ENCODE assay signal across 9 cellular contexts in the genomic region with DNA sequence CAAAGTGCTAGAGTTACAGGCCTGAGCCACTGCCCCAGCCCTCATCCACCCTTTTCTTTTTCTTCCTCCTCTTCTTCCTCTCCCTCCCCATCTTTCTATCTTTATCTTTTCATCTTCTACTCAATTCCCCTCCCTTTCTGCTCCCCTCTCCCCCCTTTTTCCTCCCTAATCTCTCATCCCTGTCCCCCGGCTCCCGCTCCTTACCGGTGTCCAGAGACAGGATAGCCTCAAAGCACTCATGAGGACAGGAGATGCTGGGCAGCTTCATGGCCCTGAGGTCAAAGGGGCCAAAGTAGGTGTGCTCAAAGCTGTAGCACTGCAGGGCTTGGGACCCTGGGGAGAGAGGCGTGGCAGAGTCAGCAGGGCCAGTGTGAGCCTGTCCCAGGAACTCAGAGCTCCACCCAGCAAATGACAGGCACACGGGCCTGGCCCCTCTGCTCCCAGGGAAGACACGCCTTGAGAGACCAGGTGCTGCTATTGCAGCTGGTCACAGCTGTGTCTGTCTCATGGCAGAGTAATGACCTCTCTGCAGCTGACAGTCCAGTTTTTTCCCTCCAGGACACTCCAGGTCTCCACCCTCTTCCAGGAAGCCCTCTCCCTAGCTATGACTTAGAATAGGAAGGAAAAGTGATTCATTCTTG. TPM values are rescaled to one million over a fixed set of nuclear protein-coding genes. Genes with fewer than 3 reads are reported as not detected.
DNase-seq lines count a peak whose midpoint lies in the region; ATAC-seq and TF ChIP-seq lines count a peak whose summit lies in the region.
"Had no signal": no experiment of that assay in that cellular context is flagged by ENCODE, and none has a peak within 500 bp of the region (broad histone marks: within the 10 kb centered on the region; RNA-seq: fewer than 3 reads in every experiment).

No MANE protein-coding gene starts in this region.

- no peaks in the 10 kb centered on the region for H3K79me1 ChIP-seq in H9 (ENCODE audit: insufficient read depth, low read depth, low read length, poor library complexity, severe bottlenecking)

- H2BK12ac ChIP-seq in H9 (ENCODE audit: insufficient read length, low read depth, low read length) = no peak overlapping the region

- H3K9me3 ChIP-seq in H9 (ENCODE audit: control insufficient read depth, low read depth, low read length) = no peaks in the 10 kb centered on the region
- H3K9me3 ChIP-seq in sigmoid colon = peaks cover 0 to 1% (median 0%) of the 10 kb centered on the region in 4 donors

- DNase-seq in A172 (ENCODE audit: low spot score) (peak; percentile 57), H9 (peak; percentile 76), kidney tubule cell (ENCODE audit: low spot score) (peak; percentile 13), NCI-H128 (lab: John Stamatoyannopoulos, UW; ENCODE audit: unreplicated experiment) (no peak), sigmoid colon (no peak), NCI-H1105 treated with DMSO at 0.1 percent for 48 hours (lab: John Stamatoyannopoulos, UW) (no peak), NCI-H2081 treated with DMSO at 0.1 percent for 48 hours (lab: John Stamatoyannopoulos, UW) (no peak)
- no peak for DNase-seq in activated naive CD8-positive, alpha-beta T cell treated with anti-CD3 and anti-CD28 coated beads, Interleukin-2, amount 50 U/mL, for 24 hours
- DNase-seq: NCI-H1048 had no signal

- ATAC-seq in activated naive CD8-positive, alpha-beta T cell treated with anti-CD3 and anti-CD28 coated beads, Interleukin-2, amount 50 U/mL, for 24 hours = no peak

- TF ChIP-seq EP300 in sigmoid colon (IDR thresholded peaks at IDR 0.05) = no peak

- H3K14ac ChIP-seq in H9 (ENCODE audit: insufficient read depth, low read length) = no peak overlapping the region

- peaks cover 2% of the 10 kb centered on the region for H4K20me1 ChIP-seq in H9 (ENCODE audit: control insufficient read depth, insufficient read depth, insufficient read length)

- no peak overlapping the region for H2BK15ac ChIP-seq in H9 (ENCODE audit: low read depth, low read length)

- H3K56ac ChIP-seq in H9 (ENCODE audit: insufficient read length, low read depth, low read length) = no peak overlapping the region

- TF ChIP-seq POLR2A in sigmoid colon (IDR thresholded peaks at IDR 0.05) = no peak

- H3K27ac Mint-ChIP-seq in H9 = no peak overlapping the region
- no peak overlapping the region for H3K27ac Mint-ChIP-seq in activated naive CD8-positive, alpha-beta T cell treated with anti-CD3 and anti-CD28 coated beads, Interleukin-2, amount 50 U/mL, for 24 hours

- H3K23me2 ChIP-seq in H9 (ENCODE audit: insufficient read length, low read depth, low read length, poor library complexity, severe bottlenecking) = peaks cover 5% of the 10 kb centered on the region

- H3K9ac ChIP-seq in H9 (ENCODE audit: extremely low read depth, insufficient read length, low read length) = no peak overlapping the region

- no peak overlapping the region for H2BK5ac ChIP-seq in H9 (ENCODE audit: insufficient read length, low read length)

- H3K4me1 Mint-ChIP-seq in H9 = peaks cover 4 to 11% of the 10 kb centered on the region in 2 experiments; a peak in 3 of 4 replicates
- H3K4me1 Mint-ChIP-seq in activated naive CD8-positive, alpha-beta T cell treated with anti-CD3 and anti-CD28 coated beads, Interleukin-2, amount 50 U/mL, for 24 hours = peaks cover 6% of the 10 kb centered on the region

- peaks cover 9% of the 10 kb centered on the region for H3K27me3 ChIP-seq in H9 (ENCODE audit: insufficient read depth, low read length)
- peaks cover 8 to 46% (median 28%) of the 10 kb centered on the region in 3 donors for H3K27me3 ChIP-seq in sigmoid colon

- H3K23ac ChIP-seq in H9 (ENCODE audit: insufficient read length, low read depth, low read length) = no peak overlapping the region

- H3K4me1 ChIP-seq in H9 (ENCODE audit: insufficient read depth, low read length) = no peaks in the 10 kb centered on the region
- H3K4me1 ChIP-seq in sigmoid colon = peaks cover 0 to 13% (median 11%) of the 10 kb centered on the region in 4 donors

- H3K4me3 ChIP-seq in sigmoid colon = no peak overlapping the region

- H3K36me3 Mint-ChIP-seq in H9 (ENCODE audit: insufficient read depth in 1 of 3, low read depth in 3 of 3) = no peaks in the 10 kb centered on the region; a peak in 1 of 7 replicates
- no peaks in the 10 kb centered on the region for H3K36me3 Mint-ChIP-seq in activated naive CD8-positive, alpha-beta T cell treated with anti-CD3 and anti-CD28 coated beads, Interleukin-2, amount 50 U/mL, for 24 hours (ENCODE audit: low read depth)

- H3K27me3 Mint-ChIP-seq in H9 (ENCODE audit: low read depth) = peaks cover 89% of the 10 kb centered on the region
- H3K27me3 Mint-ChIP-seq in activated naive CD8-positive, alpha-beta T cell treated with anti-CD3 and anti-CD28 coated beads, Interleukin-2, amount 50 U/mL, for 24 hours = peaks cover 22% of the 10 kb centered on the region

- intact Hi-C loops in sigmoid colon (cut with DNase I) = no loop called here

- WGBS in H9 (ENCODE audit: extremely low coverage, insufficient read length, low lambda C conversion rate) = no CpG with 5 or more reads among the region's 6 CpGs
- 45 to 63% methylated on average over 6 of the region's 6 CpGs for WGBS in sigmoid colon, 2 donors

- H3K4me2 ChIP-seq in H9 (ENCODE audit: insufficient read depth, insufficient read length, low read length) = peak overlapping the region; percentile 47

- H4K5ac ChIP-seq in H9 (ENCODE audit: insufficient read length, low read depth, low read length) = no peak overlapping the region

- no peak overlapping the region for H4K8ac ChIP-seq in H9 (replicated peaks; ENCODE audit: insufficient read length, low read depth, low read length)

- TF ChIP-seq CTCF in H9 (conservative IDR thresholded peaks at IDR 0.05) = no peak
- TF ChIP-seq CTCF in sigmoid colon (IDR thresholded peaks at IDR 0.05) = no peak

- H3K36me3 ChIP-seq in sigmoid colon = no peaks in the 10 kb centered on the region

- no peak overlapping the region for H2AK5ac ChIP-seq in H9 (ENCODE audit: insufficient read length, low read length)

- H3K4ac ChIP-seq in H9 (ENCODE audit: low read depth, low read length) = no peak overlapping the region

- H2AFZ ChIP-seq in H9 (ENCODE audit: low read length) = no peak overlapping the region

- no peak overlapping the region for H3T11ph ChIP-seq in H9 (ENCODE audit: low read length)

- H2BK20ac ChIP-seq in H9 (ENCODE audit: low read depth, low read length, poor library complexity, severe bottlenecking) = no peak overlapping the region

- H3K27ac ChIP-seq in H9 (ENCODE audit: insufficient read length, low read depth, low read length) = no peak overlapping the region
- no peak overlapping the region for H3K27ac ChIP-seq in sigmoid colon

- no peaks in the 10 kb centered on the region for H3K79me2 ChIP-seq in H9 (ENCODE audit: insufficient read depth, low read length)

- no peaks in the 10 kb centered on the region; a peak in 3 of 5 replicates for H3K9me3 Mint-ChIP-seq in H9
- peaks cover 3% of the 10 kb centered on the region for H3K9me3 Mint-ChIP-seq in activated naive CD8-positive, alpha-beta T cell treated with anti-CD3 and anti-CD28 coated beads, Interleukin-2, amount 50 U/mL, for 24 hours

- H3K18ac ChIP-seq in H9 (ENCODE audit: insufficient read length, low read depth, low read length) = no peak overlapping the region

- H3K4me3 Mint-ChIP-seq in H9 = peak overlapping the region; percentile 70 to 86
- H3K4me3 Mint-ChIP-seq in activated naive CD8-positive, alpha-beta T cell treated with anti-CD3 and anti-CD28 coated beads, Interleukin-2, amount 50 U/mL, for 24 hours = peak overlapping the region; percentile 76

- H4K91ac ChIP-seq in H9 (ENCODE audit: insufficient read length, low read depth, low read length) = no peak overlapping the region

- no peak overlapping the region for H2BK120ac ChIP-seq in H9 (ENCODE audit: low read depth, low read length, poor library complexity, severe bottlenecking)

RNA-seq across cellular contexts. Expression of gene LYPD5, which starts 2.6 kb away (rescaled TPM):
- total RNA-seq in A172 (2014; rRNA removed; shearing (Covaris generic)) = 0.31 TPM in 1 of 2 replicates, not detected in the other
- total RNA-seq in H9 (2021) = 0.50 TPM in 2 replicates
- total RNA-seq in sigmoid colon = 1 to 10 TPM in 3 of 4 donors, under 1 TPM in 1; 0.83 to 6.8 (median 1.5) TPM
- polyA plus RNA-seq in sigmoid colon = 10 to 100 TPM in 1 of 3 donors, 1 to 10 TPM in 1, under 1 TPM in 1; 0.60 to 10.6 (median 2.1) TPM

RNA-seq across cellular contexts. Expression of gene KCNN4, which starts 18.8 kb away (rescaled TPM):
- total RNA-seq in A172 (2014; rRNA removed; shearing (Covaris generic)) = 57.6 and 68.6 TPM in 2 replicates
- 0.26 TPM in 1 of 2 replicates, not detected in the other for total RNA-seq in H9 (2021)
- 1 to 10 TPM in 3 of 4 donors, under 1 TPM in 1; 0.71 to 3.3 (median 1.9) TPM for total RNA-seq in sigmoid colon
- 10 to 100 TPM in 1 of 3 donors, 1 to 10 TPM in 2; 3.7 to 48.7 (median 6.0) TPM for polyA plus RNA-seq in sigmoid colon

RNA-seq across cellular contexts. Expression of gene ZNF283, which starts 27.5 kb away (rescaled TPM):
- total RNA-seq in A172 (2014; rRNA removed; shearing (Covaris generic)) = 4.7 and 5.2 TPM in 2 replicates
- total RNA-seq in H9 (2021) = 10.4 and 11.6 TPM in 2 replicates
- 10 to 100 TPM; 10.7 to 14.9 (median 12.4) TPM for total RNA-seq in sigmoid colon
- polyA plus RNA-seq in sigmoid colon = 1 to 10 TPM; 1.2 to 3.2 (median 2.1) TPM

RNA-seq across cellular contexts. Expression of gene SMG9, which starts 44.9 kb away (rescaled TPM):
- total RNA-seq in A172 (2014; rRNA removed; shearing (Covaris generic)) = 15.9 and 23.1 TPM in 2 replicates
- 47.9 and 52.2 TPM in 2 replicates for total RNA-seq in H9 (2021)
- 10 to 100 TPM in 3 of 4 donors, 1 to 10 TPM in 1; 5.6 to 25.2 (median 13.8) TPM for total RNA-seq in sigmoid colon
- polyA plus RNA-seq in sigmoid colon = 10 to 100 TPM in 1 of 3 donors, 1 to 10 TPM in 2; 6.2 to 36.5 (median 8.4) TPM

Comparison
In these comparisons a context has a peak if more than half of its experiments do, and no peak if none do; other contexts are left out.
1. DNase-seq: peak in A172 (single experiment), H9 (single experiment) and kidney tubule cell (single experiment); none in activated naive CD8-positive, alpha-beta T cell treated with anti-CD3 and anti-CD28 coated beads, Interleukin-2, amount 50 U/mL, for 24 hours (single experiment), NCI-H128 (single experiment), sigmoid colon (single experiment), NCI-H1105 treated with DMSO at 0.1 percent for 48 hours (single experiment) and NCI-H2081 treated with DMSO at 0.1 percent for 48 hours (single experiment).
2. RNA of gene KCNN4, which starts 18.8 kb away (total RNA-seq): 57.6 to 68.6 TPM in A172; 0.71 to 3.3 TPM in sigmoid colon and 0.26 TPM in H9; every median in the first group is over 10 times any median in the second.